9 cellular contexts compared by ENCODE assay signal in the genomic region with DNA sequence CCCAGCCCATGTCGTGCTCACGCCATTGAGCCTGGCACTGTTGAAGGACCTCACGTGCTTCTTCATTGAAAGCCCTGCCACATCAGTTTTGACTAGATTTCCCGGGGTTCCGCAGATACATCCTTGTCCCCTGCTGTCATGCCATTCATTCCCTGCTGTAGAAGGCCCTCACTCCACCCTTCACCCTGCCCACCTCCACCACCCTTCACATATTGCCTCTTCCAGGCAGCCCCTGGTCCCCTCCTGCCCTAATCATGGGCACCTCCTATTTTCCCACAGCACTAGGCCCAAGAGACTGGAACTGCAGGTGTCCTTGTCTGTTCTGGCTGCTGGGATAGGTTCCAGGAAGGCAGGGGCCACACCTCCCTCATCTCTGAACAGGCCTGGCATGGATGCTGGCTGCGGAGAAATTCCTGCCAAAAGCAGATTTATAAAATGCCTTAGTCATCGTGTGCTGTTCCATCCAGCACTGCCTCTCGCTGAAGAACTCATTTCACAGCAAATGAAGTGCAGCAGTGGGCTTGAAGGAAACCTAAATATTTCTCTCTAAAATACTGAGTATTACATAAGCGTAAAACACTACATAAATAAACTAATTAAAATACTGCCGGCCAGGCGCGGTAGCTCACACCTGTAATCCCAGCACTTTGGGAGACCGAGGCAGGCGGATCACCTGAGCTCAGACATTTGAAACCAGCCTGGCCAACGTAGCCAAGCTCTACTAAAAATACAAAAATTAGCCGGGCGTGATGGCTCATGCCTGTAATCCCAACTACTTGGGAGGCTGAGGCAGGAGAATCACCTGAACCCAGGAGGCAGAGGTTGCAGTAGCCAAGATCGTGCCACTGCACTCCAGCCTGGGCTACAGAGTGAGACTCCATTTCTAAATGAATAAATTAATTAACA. TPM values are rescaled to one million over a fixed set of nuclear protein-coding genes. Genes with fewer than 3 reads are reported as not detected.
DNase-seq lines count a peak whose midpoint lies in the region; ATAC-seq and TF ChIP-seq lines count a peak whose summit lies in the region.
"Had no signal": no experiment of that assay in that cellular context is flagged by ENCODE, and none has a peak within 500 bp of the region (broad histone marks: within the 10 kb centered on the region; RNA-seq: fewer than 3 reads in every experiment).

No MANE protein-coding gene starts in this region.

- ATAC-seq in PC-3 = peak; percentile 75
- peak; percentile 81 for ATAC-seq in esophagus mucosa
- peak; percentile 84 for ATAC-seq in omental fat pad (ENCODE audit: low FRiP score)
- ATAC-seq in HG03175 (IDR thresholded peaks at IDR 0.05; ENCODE audit: unreplicated experiment) = no peak
- ATAC-seq in GM21360 (IDR thresholded peaks at IDR 0.05; ENCODE audit: unreplicated experiment) = no peak
- ATAC-seq in GM21786 (IDR thresholded peaks at IDR 0.05; ENCODE audit: unreplicated experiment) = no peak

- H3K4me3 ChIP-seq in BJ (ENCODE audit: low read depth, low read length) (no peak overlapping the region), PC-3 (ENCODE audit: low read length) (no peak overlapping the region; the same call in 1 of the 2 replicates)

- H3K4me2 ChIP-seq in PC-3 (ENCODE audit: low read length) = peak overlapping the region; percentile 61

- peaks cover 10% of the 10 kb centered on the region for H3F3A ChIP-seq in PC-3 (ENCODE audit: low read length, unreplicated experiment)

- H3K4me1 ChIP-seq in PC-3 (ENCODE audit: insufficient read depth, low read length) = peaks cover 40% of the 10 kb centered on the region

- TF ChIP-seq CTCF in BJ (IDR thresholded peaks at IDR 0.05; ENCODE audit: insufficient read depth, low read depth, low read length) (no peak), PC-3 (conservative IDR thresholded peaks at IDR 0.05; ENCODE audit: low read depth, low read length) (no peak), omental fat pad (IDR thresholded peaks at IDR 0.05) (no peak)

- H3K9ac ChIP-seq in PC-3 (ENCODE audit: low read length) = peak overlapping the region; percentile 62

- no peaks in the 10 kb centered on the region for H3K36me3 ChIP-seq in BJ (ENCODE audit: control insufficient read depth, insufficient read depth, low read length)
- no peaks in the 10 kb centered on the region for H3K36me3 ChIP-seq in PC-3 (ENCODE audit: low read depth, low read length)

- H2AFZ ChIP-seq in PC-3 (ENCODE audit: low read length) = peak overlapping the region; percentile 55

- H3K9me3 ChIP-seq in PC-3 (ENCODE audit: low read length) = no peaks in the 10 kb centered on the region

- no peaks in the 10 kb centered on the region for H4K20me1 ChIP-seq in PC-3 (ENCODE audit: low read length)

- H3K27ac ChIP-seq in PC-3 (ENCODE audit: low read length) = peak overlapping the region; percentile 85

- POLR2A ChIA-PET in BJ (lab: Charles Lee) = no interaction called here
- POLR2A ChIA-PET in PC-3 (lab: Charles Lee; ENCODE audit: unreplicated experiment) = no interaction called here

- H3K79me2 ChIP-seq in PC-3 (ENCODE audit: low read length) = no peaks in the 10 kb centered on the region

- H3K27me3 ChIP-seq in BJ (ENCODE audit: control insufficient read depth, insufficient read depth, low read length) (no peaks in the 10 kb centered on the region), PC-3 (ENCODE audit: low read length) (no peaks in the 10 kb centered on the region)

- intact Hi-C loops in PC-3 (cut with micrococcal nuclease) = loop anchor here (2.0 kb wide), 2 partner anchors 20 to 38 kb away; partner anchors contain the start of genes EIF4E2 and TIGD1

- DNase-seq in BJ (ENCODE audit: low read depth) (peak; percentile 32), PC-3 (peak; percentile 94), omental fat pad (ENCODE audit: low spot score) (no peak), T-helper 9 cell (no peak)

- H3K9me2 ChIP-seq in PC-3 (replicated peaks; ENCODE audit: low read length) = no peaks in the 10 kb centered on the region

- CTCF ChIA-PET in BJ (lab: Yijun Ruan, JAX) = interaction anchor here (0.9 kb wide), 1 partner anchor 12 kb away, joined by 4 read pairs; no protein-coding TSS in a partner anchor
- CTCF ChIA-PET in PC-3 (lab: Charles Lee) = interaction anchor here (0.5 kb wide), 1 partner anchor 793 kb away, joined by 3 read pairs; no protein-coding TSS in a partner anchor

- BruUV-seq in PC-3 (replicated peaks; lab: Mats Ljungman, UMichigan) = no TSS peak

RNA-seq across cellular contexts. Expression of gene EIF4E2, which starts 38.4 kb away (rescaled TPM):
- 23.1 and 36.4 TPM in 2 replicates for polyA plus RNA-seq in BJ (2011; rRNA removed)
- polyA minus RNA-seq in BJ (2011; rRNA and poly(A)+ RNA removed) = 26.8 and 35.1 TPM in 2 replicates
- total RNA-seq in PC-3 (2014; rRNA removed) (53.9 and 55.1 TPM in 2 replicates), esophagus mucosa (55.7 TPM), omental fat pad (10 to 100 TPM; 32.2 to 45.4 (median 37.8) TPM)

RNA-seq across cellular contexts. Expression of gene TIGD1, which starts 38.6 kb away (rescaled TPM):
- 1.7 and 2.5 TPM in 2 replicates for polyA plus RNA-seq in BJ (2011; rRNA removed)
- polyA minus RNA-seq in BJ (2011; rRNA and poly(A)+ RNA removed) = 1.8 and 1.9 TPM in 2 replicates
- 5.9 and 6.3 TPM in 2 replicates for total RNA-seq in PC-3 (2014; rRNA removed)
- total RNA-seq in esophagus mucosa = 2.5 TPM
- total RNA-seq in omental fat pad = 1 to 10 TPM; 1.5 to 3.8 (median 2.4) TPM

RNA-seq across cellular contexts. Expression of gene EFHD1, which starts 44.5 kb away (rescaled TPM):
- 60.0 and 76.5 TPM in 2 replicates for polyA plus RNA-seq in BJ (2011; rRNA removed)
- polyA minus RNA-seq in BJ (2011; rRNA and poly(A)+ RNA removed) = 34.8 and 38.1 TPM in 2 replicates
- total RNA-seq in PC-3 (2014; rRNA removed) = 0.07 TPM in 1 of 2 replicates, not detected in the other
- total RNA-seq in esophagus mucosa = 1.1 TPM
- 10 to 100 TPM in 3 of 4 donors, 1 to 10 TPM in 1; 9.6 to 44.1 (median 18.1) TPM for total RNA-seq in omental fat pad
- polyA plus RNA-seq: neural cell had no signal

RNA-seq across cellular contexts. Expression of gene CHRNG, which starts 49.4 kb away (rescaled TPM):
- polyA plus RNA-seq in BJ (2011; rRNA removed) = not detected in 2 replicates
- 0.41 TPM in 1 of 2 replicates, not detected in the other for polyA minus RNA-seq in BJ (2011; rRNA and poly(A)+ RNA removed)
- total RNA-seq in PC-3 (2014; rRNA removed) (not detected in 2 replicates), esophagus mucosa (not detected), omental fat pad (not detected)
- polyA plus RNA-seq: neural cell had no signal

Comparison
In these comparisons a context has a peak if more than half of its experiments do, and no peak if none do; other contexts are left out.
1. DNase-seq: peak in BJ (single experiment) and PC-3 (single experiment); none in omental fat pad (single experiment) and T-helper 9 cell (single experiment).
2. ATAC-seq: peak in PC-3 (single experiment), esophagus mucosa (single experiment) and omental fat pad (single experiment); none in HG03175 (single experiment), GM21360 (single experiment) and GM21786 (single experiment).